ENCODE assay signal across 9 cellular contexts in genomic region chr9:21974542-21975409, GRCh38. TPM values are rescaled to one million over a fixed set of nuclear protein-coding genes. Genes with fewer than 3 reads are reported as not detected.
DNase-seq lines count a peak whose midpoint lies in the region; ATAC-seq and TF ChIP-seq lines count a peak whose summit lies in the region.
"Had no signal": no experiment of that assay in that cellular context is flagged by ENCODE, and none has a peak within 500 bp of the region (broad histone marks: within the 10 kb centered on the region; RNA-seq: fewer than 3 reads in every experiment).

No MANE protein-coding gene starts in this region.

- DNase-seq in COLO668 (lab: John Stamatoyannopoulos, UW; ENCODE audit: unreplicated experiment), result peak; percentile 77
- peak; percentile 78 for DNase-seq in HPDE6-E6E7 (ENCODE audit: extremely low spot score)
- peak; percentile 28 for DNase-seq in SHP77 treated with DMSO at 0.1 percent for 48 hours (lab: John Stamatoyannopoulos, UW)
- DNase-seq in choroid plexus epithelial cell (ENCODE audit: low read depth), result peak; percentile 70
- peak in 1 of 3 donors; percentile 56 for DNase-seq in right lobe of liver

- intact Hi-C loops in right lobe of liver (cut with DNase I), result no loop called here

- peaks cover 4% of the 10 kb centered on the region for H3K36me3 Mint-ChIP-seq in stimulated activated naive CD8-positive, alpha-beta T cell treated with anti-CD3 and anti-CD28 coated beads, Interleukin-15, Interleukin-2, amounts not matched to agents 100 ng/mL and 50 ng/mL, for 24 hours (ENCODE audit: low read depth)

- peak overlapping the region; percentile 47 for H3K27ac Mint-ChIP-seq in stimulated activated naive CD8-positive, alpha-beta T cell treated with anti-CD3 and anti-CD28 coated beads, Interleukin-15, Interleukin-2, amounts not matched to agents 100 ng/mL and 50 ng/mL, for 24 hours

- under 1% methylated on average over 23 of the region's 64 CpGs for WGBS in right lobe of liver (ENCODE audit: insufficient coverage, low coverage, low lambda C conversion rate, missing lambda C conversion rate)

- no peak for TF ChIP-seq POLR2A in right lobe of liver (IDR thresholded peaks at IDR 0.05)

- H3K9me3 ChIP-seq in right lobe of liver, result no peaks in the 10 kb centered on the region

- H3K27me3 ChIP-seq in right lobe of liver, result peaks cover 13 to 59% of the 10 kb centered on the region in 2 donors

- peak overlapping the region; percentile 80 for H3K4me3 Mint-ChIP-seq in stimulated activated naive CD8-positive, alpha-beta T cell treated with anti-CD3 and anti-CD28 coated beads, Interleukin-15, Interleukin-2, amounts not matched to agents 100 ng/mL and 50 ng/mL, for 24 hours

- no peaks in the 10 kb centered on the region for H3K9me3 Mint-ChIP-seq in stimulated activated naive CD8-positive, alpha-beta T cell treated with anti-CD3 and anti-CD28 coated beads, Interleukin-15, Interleukin-2, amounts not matched to agents 100 ng/mL and 50 ng/mL, for 24 hours

- no peaks in the 10 kb centered on the region for H3K36me3 ChIP-seq in right lobe of liver

- TF ChIP-seq CTCF in choroid plexus epithelial cell (conservative IDR thresholded peaks at IDR 0.05; ENCODE audit: low read depth, low read length) (no peak), right lobe of liver (IDR thresholded peaks at IDR 0.05) (no peak)

- ATAC-seq in GM19467 (IDR thresholded peaks at IDR 0.05; ENCODE audit: unreplicated experiment) (peak; percentile 52), right lobe of liver (peak; percentile 72 to 81 (median 75)), HG03196 (IDR thresholded peaks at IDR 0.05; ENCODE audit: unreplicated experiment) (no peak)

- H3K4me1 Mint-ChIP-seq in stimulated activated naive CD8-positive, alpha-beta T cell treated with anti-CD3 and anti-CD28 coated beads, Interleukin-15, Interleukin-2, amounts not matched to agents 100 ng/mL and 50 ng/mL, for 24 hours (ENCODE audit: low read depth), result peaks cover 30% of the 10 kb centered on the region

- H3K27me3 Mint-ChIP-seq in stimulated activated naive CD8-positive, alpha-beta T cell treated with anti-CD3 and anti-CD28 coated beads, Interleukin-15, Interleukin-2, amounts not matched to agents 100 ng/mL and 50 ng/mL, for 24 hours, result peaks cover 95% of the 10 kb centered on the region

- no peak overlapping the region for H3K27ac ChIP-seq in right lobe of liver

- H3K4me3 ChIP-seq in choroid plexus epithelial cell (ENCODE audit: low read depth, low read length) (peak overlapping the region; percentile 67), right lobe of liver (peak overlapping the region; percentile 31 to 39 (median 32))

- H3K4me1 ChIP-seq in right lobe of liver, result peaks cover 0 to 9% (median 4%) of the 10 kb centered on the region in 4 donors

RNA-seq across cellular contexts. Expression of gene CDKN2A, which starts 19.4 kb away (rescaled TPM):
- total RNA-seq in right lobe of liver, result 1 to 10 TPM in 3 of 6 experiments, under 1 TPM in 2, not detected in 1; 0.30 to 1.4 (median 1.2) TPM
- total RNA-seq: HT1080 had no signal

RNA-seq across cellular contexts. Expression of gene CDKN2B-AS1, which starts 19.8 kb away (rescaled TPM):
- total RNA-seq in right lobe of liver, result under 1 TPM in 4 of 6 experiments, not detected in 2; 0.13 to 0.37 (median 0.21) TPM

RNA-seq across cellular contexts. Expression of gene CDKN2B, which starts 34.3 kb away (rescaled TPM):
- 1 to 10 TPM in 5 of 6 experiments, under 1 TPM in 1; 0.64 to 4.2 (median 1.8) TPM for total RNA-seq in right lobe of liver
- total RNA-seq: HT1080 had no signal
